Comparison of ENCODE assay signal across 8 cellular contexts in genomic region chr5:177447611-177448243, GRCh38. TPM values are rescaled to one million over a fixed set of nuclear protein-coding genes. Genes with fewer than 3 reads are reported as not detected.
DNase-seq lines count a peak whose midpoint lies in the region; ATAC-seq, FAIRE-seq and TF ChIP-seq lines count a peak whose summit lies in the region.

No MANE protein-coding gene starts in this region.

- WGBS in HepG2 (ENCODE audit: low lambda C conversion rate) = 0% methylated on average over 7 of the region's 23 CpGs
- WGBS in thyroid gland, 2 donors = 26 to 36% methylated on average over 9 to 10 of the region's 23 CpGs

- H4K20me1 ChIP-seq in HepG2 (ENCODE audit: insufficient read depth, low read length) = peaks cover 2% of the 10 kb centered on the region; the same call in 1 of the 2 replicates

- peak overlapping the region; percentile 82 for H3K9ac ChIP-seq in HepG2 (ENCODE audit: insufficient read depth, low read depth, low read length)

- no peak overlapping the region for H2AFZ ChIP-seq in HepG2 (ENCODE audit: low read length)

- CTCF ChIA-PET in AG04450 (lab: Charles Lee) (interaction anchor here (1.1 to 15.6 kb wide), 8 partner anchors 9 to 138 kb away, joined by 3 to 205 read pairs (median 6); no protein-coding TSS in a partner anchor), HepG2 (lab: Yijun Ruan, JAX; ENCODE audit: low intra/inter-chr PET ratio, low total read pairs) (interaction anchor here (1.4 kb wide), 1 partner anchor 9 kb away, joined by 5 read pairs; no protein-coding TSS in a partner anchor)

- TF ChIP-seq EP300 in HepG2 (IDR thresholded peaks at IDR 0.05; ENCODE audit: low read depth in 2 of 2, low read length in 2 of 2) = peak in 1 of 2 experiments; percentile 13; a peak in 1 of 4 replicates
- peak; percentile 35; the same call in 1 of the 2 replicates for TF ChIP-seq EP300 in HepG2 (CRISPR knock-in tag; IDR thresholded peaks at IDR 0.05; ENCODE audit: borderline replicate concordance)

- no peaks in the 10 kb centered on the region for H3K79me2 ChIP-seq in HepG2 (ENCODE audit: insufficient read depth, low read length)

- no peak for TF ChIP-seq CTCF in AG04450 (IDR thresholded peaks at IDR 0.05; ENCODE audit: low read depth, low read length)
- TF ChIP-seq CTCF in HepG2 (CRISPR knock-in tag; IDR thresholded peaks at IDR 0.05) = peak; percentile 46
- TF ChIP-seq CTCF in thyroid gland (IDR thresholded peaks at IDR 0.05) = no peak

- H3K4me1 ChIP-seq in HepG2 (ENCODE audit: insufficient read depth, low read length) = peaks cover 53% of the 10 kb centered on the region
- H3K4me1 ChIP-seq in thyroid gland = peaks cover 16 to 24% of the 10 kb centered on the region in 2 donors

- POLR2A ChIA-PET in AG04450 (lab: Yijun Ruan, JAX) (interaction anchor here (0.8 to 2.8 kb wide), 6 partner anchors 9 to 58 kb away, joined by 3 to 15 read pairs (median 6); partner anchors contain the start of gene GRK6), HepG2 (lab: Yijun Ruan, JAX) (interaction anchor here (0.7 to 4.2 kb wide), 24 partner anchors 8 to 96 kb away, joined by 3 to 19 read pairs (median 4); partner anchors contain the start of genes F12, GRK6, LMAN2 and PDLIM7)

- H3K9me3 ChIP-seq in AG04450 (ENCODE audit: control insufficient read depth, insufficient read depth, low read length) (no peaks in the 10 kb centered on the region), HepG2 (ENCODE audit: low read length) (no peaks in the 10 kb centered on the region), thyroid gland (no peaks in the 10 kb centered on the region)

- TF ChIP-seq POLR2A in HepG2 (IDR thresholded peaks at IDR 0.05; ENCODE audit: insufficient read depth in 1 of 2, low read depth in 2 of 2, low read length in 2 of 2) (peak in 1 of 2 experiments; percentile 85; a peak in 2 of 4 replicates), thyroid gland (IDR thresholded peaks at IDR 0.05) (no peak), GM18505 (IDR thresholded peaks at IDR 0.05; ENCODE audit: borderline replicate concordance, extremely low read depth, insufficient read depth, insufficient read length) (no peak)

- FAIRE-seq in RCC 7860 (lab: Jason Lieb, UNC) (peak; percentile 97), HepG2 (lab: Jason Lieb, UNC) (peak; percentile 75)

- in situ Hi-C loops in HepG2 (cut with HindIII; ENCODE audit: extremely low pct_ligation_motif_present, low pct_unique_long_range_greater_than_20kb) = loop anchor here (5.0 kb wide), 1 partner anchor 135 kb away; the partner anchor contains the start of gene MXD3

- TF ChIP-seq RAD21 in HepG2 (CRISPR knock-in tag; IDR thresholded peaks at IDR 0.05) = peak; percentile 30; the same call in 1 of the 2 replicates

- no peak for DNase-seq in AG04450 (ENCODE audit: low read depth, low spot score)
- DNase-seq in RCC 7860 (ENCODE audit: low spot score) = peak; percentile 99
- DNase-seq in HepG2 (ENCODE audit: low spot score) = peak; percentile 91
- peak; percentile 53 to 55 for DNase-seq in thyroid gland
- DNase-seq in NCI-H82 (lab: John Stamatoyannopoulos, UW) = no peak

- intact Hi-C loops in HepG2 (cut with micrococcal nuclease; ENCODE audit: unreplicated experiment) = loop anchor here (5.0 kb wide), 1 partner anchor 120 kb away; no protein-coding TSS in a partner anchor
- intact Hi-C loops in thyroid gland (cut with DNase I) = no loop called here

- no TSS peak for BruUV-seq in HepG2 (replicated peaks; lab: Mats Ljungman, UMichigan)

- H3K27ac ChIP-seq in AG04450 (ENCODE audit: low read depth, low read length) (peak overlapping the region; percentile 39), cingulate gyrus (ENCODE audit: low read depth, low read length) (peak overlapping the region; percentile 78), HepG2 (ENCODE audit: extremely low read length, insufficient read depth, low read length) (peak overlapping the region; percentile 74), thyroid gland (no peak overlapping the region)

- H3K4me3 ChIP-seq in AG04450 (ENCODE audit: low read depth, low read length) (peak overlapping the region; percentile 73), GM08714 (ENCODE audit: low read length) (peak overlapping the region; percentile 6; the same call in 1 of the 2 replicates), HepG2 (replicated peaks in 1 of 3; ENCODE audit: insufficient read depth in 1 of 3, low read depth in 2 of 3, low read length in 3 of 3) (peak overlapping the region; percentile 46 to 80 (median 55); a peak in 5 of 6 replicates), thyroid gland (replicated peaks in 1 of 3) (peak overlapping the region in 1 of 3 donors; percentile 51)

- peak overlapping the region; percentile 99 for H3K4me2 ChIP-seq in HepG2 (ENCODE audit: low read depth, low read length)

- H3K36me3 ChIP-seq in HepG2 (replicated peaks in 1 of 2; ENCODE audit: control insufficient read depth in 1 of 2, insufficient read depth in 2 of 2, low read length in 2 of 2) = peaks cover under 1 to 3% of the 10 kb centered on the region in 2 experiments; a peak in 1 of 5 replicates
- no peaks in the 10 kb centered on the region for H3K36me3 ChIP-seq in thyroid gland

- ATAC-seq in HepG2 (peak; percentile 84), GM18505 (IDR thresholded peaks at IDR 0.05; ENCODE audit: unreplicated experiment) (no peak)

- H3K27me3 ChIP-seq in AG04450 (ENCODE audit: control insufficient read depth, insufficient read depth, low read length) (no peaks in the 10 kb centered on the region), HepG2 (ENCODE audit: control insufficient read depth in 1 of 2, insufficient read depth in 2 of 2, low read length in 2 of 2) (no peaks in the 10 kb centered on the region), thyroid gland (no peaks in the 10 kb centered on the region)

RNA-seq across cellular contexts. Expression of gene PRR7, which starts 1.1 kb away (rescaled TPM):
- 1.0 and 1.6 TPM in 2 replicates for polyA plus RNA-seq in AG04450 (2011; rRNA removed)
- 0.28 and 0.43 TPM in 2 replicates for polyA minus RNA-seq in AG04450 (2011; rRNA and poly(A)+ RNA removed)
- 3.9 and 5.0 TPM in 2 replicates for total RNA-seq in HepG2 (2016; rRNA removed; fragmentation: Illumina TruSeq; extraction: Trizol)
- total RNA-seq in HepG2 (2016; cell fraction: cytosol; rRNA removed; fragmentation: Illumina TruSeq; extraction: Trizol; ENCODE audit: low read depth) = 16.0 and 17.8 TPM in 2 replicates
- total RNA-seq in HepG2 (2016; cell fraction: insoluble cytoplasmic fraction; rRNA removed; fragmentation: Illumina TruSeq; extraction: Trizol) = 3.2 and 5.8 TPM in 2 replicates
- 13.3 and 19.1 TPM in 2 replicates for total RNA-seq in HepG2 (2016; cell fraction: membrane; rRNA removed; fragmentation: Illumina TruSeq; extraction: Trizol)
- 2.0 and 2.5 TPM in 2 replicates for total RNA-seq in HepG2 (2016; cell fraction: nucleus; rRNA removed; fragmentation: Illumina TruSeq; extraction: Trizol)
- polyA plus RNA-seq in HepG2 (2011; rRNA removed) = 4.8 and 6.7 TPM in 2 replicates
- 6.4 and 16.7 TPM in 2 replicates for polyA plus RNA-seq in HepG2 (2011; cell fraction: cytosol; rRNA removed)
- 14.7 and 21.3 TPM in 2 replicates for polyA plus RNA-seq in HepG2 (2011; cell fraction: nucleus; rRNA removed)
- 1.5 and 3.1 TPM in 2 replicates for polyA plus RNA-seq in HepG2 (2012)
- polyA plus RNA-seq in HepG2 (2016; cell fraction: cytosol; fragmentation: Illumina TruSeq; extraction: Trizol; ENCODE audit: low read depth) = 20.2 and 21.6 TPM in 2 replicates
- polyA plus RNA-seq in HepG2 (2016; cell fraction: insoluble cytoplasmic fraction; fragmentation: Illumina TruSeq; extraction: Trizol; ENCODE audit: low read depth) = 4.9 and 5.8 TPM in 2 replicates
- 16.9 and 17.7 TPM in 2 replicates for polyA plus RNA-seq in HepG2 (2016; cell fraction: membrane; fragmentation: Illumina TruSeq; extraction: Trizol; ENCODE audit: low read depth)
- polyA plus RNA-seq in HepG2 (2016; cell fraction: nucleus; fragmentation: Illumina TruSeq; extraction: Trizol; ENCODE audit: insufficient read depth, low read depth) = 5.8 and 6.9 TPM in 2 replicates
- 0.94 and 6.4 TPM in 2 replicates for polyA minus RNA-seq in HepG2 (2011; rRNA and poly(A)+ RNA removed; ENCODE audit: low replicate concordance)
- 3.2 and 5.0 TPM in 2 replicates for polyA minus RNA-seq in HepG2 (2011; cell fraction: cytosol; rRNA and poly(A)+ RNA removed)
- 1.1 and 1.4 TPM in 2 replicates for polyA minus RNA-seq in HepG2 (2011; cell fraction: nucleus; rRNA and poly(A)+ RNA removed)
- total RNA-seq in thyroid gland = 1 to 10 TPM; 1.4 to 4.7 (median 4.2) TPM

RNA-seq across cellular contexts. Expression of gene GRK6, which starts 21.3 kb away (rescaled TPM):
- polyA plus RNA-seq in AG04450 (2011; rRNA removed) = 16.4 and 21.4 TPM in 2 replicates
- 23.7 and 27.5 TPM in 2 replicates for polyA minus RNA-seq in AG04450 (2011; rRNA and poly(A)+ RNA removed)
- total RNA-seq in HepG2 (2016; rRNA removed; fragmentation: Illumina TruSeq; extraction: Trizol) = 16.1 and 19.9 TPM in 2 replicates
- 21.2 and 25.1 TPM in 2 replicates for total RNA-seq in HepG2 (2016; cell fraction: cytosol; rRNA removed; fragmentation: Illumina TruSeq; extraction: Trizol; ENCODE audit: low read depth)
- total RNA-seq in HepG2 (2016; cell fraction: insoluble cytoplasmic fraction; rRNA removed; fragmentation: Illumina TruSeq; extraction: Trizol) = 15.7 and 20.8 TPM in 2 replicates
- total RNA-seq in HepG2 (2016; cell fraction: membrane; rRNA removed; fragmentation: Illumina TruSeq; extraction: Trizol) = 43.3 and 44.5 TPM in 2 replicates
- total RNA-seq in HepG2 (2016; cell fraction: nucleus; rRNA removed; fragmentation: Illumina TruSeq; extraction: Trizol) = 15.6 TPM in 2 replicates
- polyA plus RNA-seq in HepG2 (2011; rRNA removed) = 13.2 and 17.4 TPM in 2 replicates
- 16.2 and 19.6 TPM in 2 replicates for polyA plus RNA-seq in HepG2 (2011; cell fraction: cytosol; rRNA removed)
- 21.6 and 24.6 TPM in 2 replicates for polyA plus RNA-seq in HepG2 (2011; cell fraction: nucleus; rRNA removed)
- polyA plus RNA-seq in HepG2 (2012) = 16.7 and 17.5 TPM in 2 replicates
- 36.3 and 37.2 TPM in 2 replicates for polyA plus RNA-seq in HepG2 (2016; cell fraction: cytosol; fragmentation: Illumina TruSeq; extraction: Trizol; ENCODE audit: low read depth)
- polyA plus RNA-seq in HepG2 (2016; cell fraction: insoluble cytoplasmic fraction; fragmentation: Illumina TruSeq; extraction: Trizol; ENCODE audit: low read depth) = 20.6 and 21.6 TPM in 2 replicates
- polyA plus RNA-seq in HepG2 (2016; cell fraction: membrane; fragmentation: Illumina TruSeq; extraction: Trizol; ENCODE audit: low read depth) = 45.6 and 48.4 TPM in 2 replicates
- 22.8 and 26.4 TPM in 2 replicates for polyA plus RNA-seq in HepG2 (2016; cell fraction: nucleus; fragmentation: Illumina TruSeq; extraction: Trizol; ENCODE audit: insufficient read depth, low read depth)
- 11.2 and 22.9 TPM in 2 replicates for polyA minus RNA-seq in HepG2 (2011; rRNA and poly(A)+ RNA removed; ENCODE audit: low replicate concordance)
- polyA minus RNA-seq in HepG2 (2011; cell fraction: cytosol; rRNA and poly(A)+ RNA removed) = 13.6 and 15.1 TPM in 2 replicates
- 19.2 and 24.9 TPM in 2 replicates for polyA minus RNA-seq in HepG2 (2011; cell fraction: nucleus; rRNA and poly(A)+ RNA removed)
- 10 to 100 TPM; 14.0 to 27.8 (median 18.8) TPM for total RNA-seq in thyroid gland

RNA-seq across cellular contexts. Expression of gene DBN1, which starts 25.7 kb away (rescaled TPM):
- polyA plus RNA-seq in AG04450 (2011; rRNA removed) (146 and 164 TPM in 2 replicates), HepG2 (2011; rRNA removed) (27.0 and 30.9 TPM in 2 replicates)
- polyA minus RNA-seq in AG04450 (2011; rRNA and poly(A)+ RNA removed) = 169 and 227 TPM in 2 replicates
- total RNA-seq in HepG2 (2016; rRNA removed; fragmentation: Illumina TruSeq; extraction: Trizol) (15.7 and 37.3 TPM in 2 replicates), thyroid gland (10 to 100 TPM; 61.4 to 98.8 (median 68.0) TPM)
- 6.9 and 9.3 TPM in 2 replicates for total RNA-seq in HepG2 (2016; cell fraction: cytosol; rRNA removed; fragmentation: Illumina TruSeq; extraction: Trizol; ENCODE audit: low read depth)
- total RNA-seq in HepG2 (2016; cell fraction: insoluble cytoplasmic fraction; rRNA removed; fragmentation: Illumina TruSeq; extraction: Trizol) = 12.8 and 37.5 TPM in 2 replicates
- 12.9 and 15.2 TPM in 2 replicates for total RNA-seq in HepG2 (2016; cell fraction: membrane; rRNA removed; fragmentation: Illumina TruSeq; extraction: Trizol)
- total RNA-seq in HepG2 (2016; cell fraction: nucleus; rRNA removed; fragmentation: Illumina TruSeq; extraction: Trizol) = 33.8 and 39.3 TPM in 2 replicates
- 14.1 and 18.1 TPM in 2 replicates for polyA plus RNA-seq in HepG2 (2011; cell fraction: cytosol; rRNA removed)
- polyA plus RNA-seq in HepG2 (2011; cell fraction: nucleus; rRNA removed) = 167 and 276 TPM in 2 replicates
- polyA plus RNA-seq in HepG2 (2012) = 16.5 and 21.1 TPM in 2 replicates
- 7.2 and 8.7 TPM in 2 replicates for polyA plus RNA-seq in HepG2 (2016; cell fraction: cytosol; fragmentation: Illumina TruSeq; extraction: Trizol; ENCODE audit: low read depth)
- 16.0 and 21.2 TPM in 2 replicates for polyA plus RNA-seq in HepG2 (2016; cell fraction: insoluble cytoplasmic fraction; fragmentation: Illumina TruSeq; extraction: Trizol; ENCODE audit: low read depth)
- 11.4 and 15.4 TPM in 2 replicates for polyA plus RNA-seq in HepG2 (2016; cell fraction: membrane; fragmentation: Illumina TruSeq; extraction: Trizol; ENCODE audit: low read depth)
- polyA plus RNA-seq in HepG2 (2016; cell fraction: nucleus; fragmentation: Illumina TruSeq; extraction: Trizol; ENCODE audit: insufficient read depth, low read depth) = 72.9 and 77.5 TPM in 2 replicates
- polyA minus RNA-seq in HepG2 (2011; rRNA and poly(A)+ RNA removed; ENCODE audit: low replicate concordance) = 30.4 and 47.5 TPM in 2 replicates
- 13.2 and 16.4 TPM in 2 replicates for polyA minus RNA-seq in HepG2 (2011; cell fraction: cytosol; rRNA and poly(A)+ RNA removed)
- polyA minus RNA-seq in HepG2 (2011; cell fraction: nucleus; rRNA and poly(A)+ RNA removed) = 42.1 and 43.0 TPM in 2 replicates

RNA-seq across cellular contexts. Expression of gene F12, which starts 38.4 kb away (rescaled TPM):
- polyA plus RNA-seq in AG04450 (2011; rRNA removed) (0.35 and 0.48 TPM in 2 replicates), HepG2 (2011; rRNA removed) (2.5 and 3.1 TPM in 2 replicates)
- polyA minus RNA-seq in AG04450 (2011; rRNA and poly(A)+ RNA removed) = 0.55 TPM in 1 of 2 replicates, not detected in the other
- total RNA-seq in HepG2 (2016; rRNA removed; fragmentation: Illumina TruSeq; extraction: Trizol) (1.3 and 3.0 TPM in 2 replicates), thyroid gland (1 to 10 TPM in 2 of 4 donors, under 1 TPM in 1, not detected in 1; 0.42 to 2.6 (median 1.1) TPM)
- total RNA-seq in HepG2 (2016; cell fraction: cytosol; rRNA removed; fragmentation: Illumina TruSeq; extraction: Trizol; ENCODE audit: low read depth) = 1.9 and 3.1 TPM in 2 replicates
- total RNA-seq in HepG2 (2016; cell fraction: insoluble cytoplasmic fraction; rRNA removed; fragmentation: Illumina TruSeq; extraction: Trizol) = 1.4 and 3.6 TPM in 2 replicates
- total RNA-seq in HepG2 (2016; cell fraction: membrane; rRNA removed; fragmentation: Illumina TruSeq; extraction: Trizol) = 2.4 and 3.3 TPM in 2 replicates
- total RNA-seq in HepG2 (2016; cell fraction: nucleus; rRNA removed; fragmentation: Illumina TruSeq; extraction: Trizol) = 2.3 and 3.0 TPM in 2 replicates
- polyA plus RNA-seq in HepG2 (2011; cell fraction: cytosol; rRNA removed) = 1.5 and 3.0 TPM in 2 replicates
- 27.2 and 32.3 TPM in 2 replicates for polyA plus RNA-seq in HepG2 (2011; cell fraction: nucleus; rRNA removed)
- polyA plus RNA-seq in HepG2 (2012) = 3.6 and 10.3 TPM in 2 replicates
- polyA plus RNA-seq in HepG2 (2016; cell fraction: cytosol; fragmentation: Illumina TruSeq; extraction: Trizol; ENCODE audit: low read depth) = 3.7 and 5.9 TPM in 2 replicates
- 1.6 and 2.3 TPM in 2 replicates for polyA plus RNA-seq in HepG2 (2016; cell fraction: insoluble cytoplasmic fraction; fragmentation: Illumina TruSeq; extraction: Trizol; ENCODE audit: low read depth)
- polyA plus RNA-seq in HepG2 (2016; cell fraction: membrane; fragmentation: Illumina TruSeq; extraction: Trizol; ENCODE audit: low read depth) = 3.4 and 5.0 TPM in 2 replicates
- 6.6 and 9.9 TPM in 2 replicates for polyA plus RNA-seq in HepG2 (2016; cell fraction: nucleus; fragmentation: Illumina TruSeq; extraction: Trizol; ENCODE audit: insufficient read depth, low read depth)
- 2.5 and 2.6 TPM in 2 replicates for polyA minus RNA-seq in HepG2 (2011; rRNA and poly(A)+ RNA removed; ENCODE audit: low replicate concordance)
- polyA minus RNA-seq in HepG2 (2011; cell fraction: cytosol; rRNA and poly(A)+ RNA removed) = 0.30 and 1.2 TPM in 2 replicates
- polyA minus RNA-seq in HepG2 (2011; cell fraction: nucleus; rRNA and poly(A)+ RNA removed) = 1.0 and 1.7 TPM in 2 replicates

RNA-seq across cellular contexts. Expression of gene PFN3, which starts 47.3 kb away (rescaled TPM):
- polyA plus RNA-seq in AG04450 (2011; rRNA removed) = not detected in 2 replicates
- not detected in 2 replicates for polyA minus RNA-seq in AG04450 (2011; rRNA and poly(A)+ RNA removed)
- total RNA-seq in HepG2 (2016; rRNA removed; fragmentation: Illumina TruSeq; extraction: Trizol) = not detected in 2 replicates
- not detected in 2 replicates for total RNA-seq in HepG2 (2016; cell fraction: cytosol; rRNA removed; fragmentation: Illumina TruSeq; extraction: Trizol; ENCODE audit: low read depth)
- not detected in 2 replicates for total RNA-seq in HepG2 (2016; cell fraction: insoluble cytoplasmic fraction; rRNA removed; fragmentation: Illumina TruSeq; extraction: Trizol)
- not detected in 2 replicates for total RNA-seq in HepG2 (2016; cell fraction: membrane; rRNA removed; fragmentation: Illumina TruSeq; extraction: Trizol)
- not detected in 2 replicates for total RNA-seq in HepG2 (2016; cell fraction: nucleus; rRNA removed; fragmentation: Illumina TruSeq; extraction: Trizol)
- not detected in 2 replicates for polyA plus RNA-seq in HepG2 (2011; rRNA removed)
- not detected in 2 replicates for polyA plus RNA-seq in HepG2 (2011; cell fraction: cytosol; rRNA removed)
- polyA plus RNA-seq in HepG2 (2011; cell fraction: nucleus; rRNA removed) = not detected in 2 replicates
- not detected in 2 replicates for polyA plus RNA-seq in HepG2 (2012)
- polyA plus RNA-seq in HepG2 (2016; cell fraction: cytosol; fragmentation: Illumina TruSeq; extraction: Trizol; ENCODE audit: low read depth) = not detected in 2 replicates
- polyA plus RNA-seq in HepG2 (2016; cell fraction: insoluble cytoplasmic fraction; fragmentation: Illumina TruSeq; extraction: Trizol; ENCODE audit: low read depth) = not detected in 2 replicates
- polyA plus RNA-seq in HepG2 (2016; cell fraction: membrane; fragmentation: Illumina TruSeq; extraction: Trizol; ENCODE audit: low read depth) = not detected in 2 replicates
- polyA plus RNA-seq in HepG2 (2016; cell fraction: nucleus; fragmentation: Illumina TruSeq; extraction: Trizol; ENCODE audit: insufficient read depth, low read depth) = not detected in 2 replicates
- polyA minus RNA-seq in HepG2 (2011; rRNA and poly(A)+ RNA removed; ENCODE audit: low replicate concordance) = not detected in 2 replicates
- polyA minus RNA-seq in HepG2 (2011; cell fraction: cytosol; rRNA and poly(A)+ RNA removed) = not detected in 2 replicates
- polyA minus RNA-seq in HepG2 (2011; cell fraction: nucleus; rRNA and poly(A)+ RNA removed) = not detected in 2 replicates
- total RNA-seq in thyroid gland = not detected

Comparison
In these comparisons a context has a peak if more than half of its experiments do, and no peak if none do; other contexts are left out.
1. DNase-seq: peak in RCC 7860 (single experiment), HepG2 (single experiment) and thyroid gland (2 of 2); none in AG04450 (single experiment) and NCI-H82 (single experiment).
2. H3K27ac ChIP-seq: peak in AG04450 (single experiment), cingulate gyrus (single experiment) and HepG2 (single experiment); none in thyroid gland (0 of 3).